8 cellular contexts compared by ENCODE assay signal in genomic region chr2:30232027-30232800, GRCh38. TPM values are rescaled to one million over a fixed set of nuclear protein-coding genes. Genes with fewer than 3 reads are reported as not detected.
DNase-seq lines count a peak whose midpoint lies in the region; ATAC-seq and TF ChIP-seq lines count a peak whose summit lies in the region.

No MANE protein-coding gene starts in this region.

- peak overlapping the region; percentile 81 for H3K27ac Mint-ChIP-seq in progenitor cell of endocrine pancreas

- H3K36me3 ChIP-seq in Panc1 (ENCODE audit: control insufficient read depth, insufficient read depth, low read length), result no peaks in the 10 kb centered on the region

- no peaks in the 10 kb centered on the region for H3K9me3 ChIP-seq in Panc1 (ENCODE audit: control insufficient read depth, insufficient read depth, low read depth, low read length)

- POLR2A ChIA-PET in Panc1 (lab: Charles Lee), result interaction anchor here (0.7 kb wide), 1 partner anchor 119 kb away, joined by 3 read pairs; no protein-coding TSS in a partner anchor

- peak overlapping the region; percentile 49 to 51 for H3K4me3 ChIP-seq in Panc1 (ENCODE audit: low read depth in 2 of 2, low read length in 2 of 2)

- TF ChIP-seq CTCF in Panc1 (IDR thresholded peaks at IDR 0.05) (no peak), progenitor cell of endocrine pancreas (IDR thresholded peaks at IDR 0.05; ENCODE audit: unreplicated experiment) (no peak)

- no peaks in the 10 kb centered on the region for H3K9me3 Mint-ChIP-seq in progenitor cell of endocrine pancreas (ENCODE audit: low read depth)

- intact Hi-C loops in Panc1 (cut with micrococcal nuclease; ENCODE audit: unreplicated experiment), result no loop called here
- intact Hi-C loops in Right ventricle myocardium superior (cut with DNase I), result loop anchor here (5.0 kb wide), 1 partner anchor 115 kb away; no protein-coding TSS in a partner anchor

- CTCF ChIA-PET in Panc1 (lab: Charles Lee), result interaction anchor here (1.2 kb wide), 1 partner anchor 479 kb away, joined by 5 read pairs; no protein-coding TSS in a partner anchor

- peak overlapping the region; percentile 85 for H3K4me3 Mint-ChIP-seq in progenitor cell of endocrine pancreas (ENCODE audit: low read depth)

- H3K27ac ChIP-seq in Panc1 (ENCODE audit: low read length), result no peak overlapping the region

- peaks cover 19% of the 10 kb centered on the region for H3K4me1 Mint-ChIP-seq in progenitor cell of endocrine pancreas (ENCODE audit: low read depth)

- ATAC-seq in HG03159 (IDR thresholded peaks at IDR 0.05; ENCODE audit: unreplicated experiment) (peak; percentile 38), Panc1 (peak; percentile 44), Right ventricle myocardium superior (ENCODE audit: poor library complexity) (peak; percentile 39)

- in situ Hi-C loops in Panc1 (cut with HindIII; ENCODE audit: low pct_unique_long_range_greater_than_20kb, low sequenced_read_pairs), result no loop called here

- H3K36me3 Mint-ChIP-seq in progenitor cell of endocrine pancreas (ENCODE audit: insufficient read depth), result peaks cover 10% of the 10 kb centered on the region

- H3K4me1 ChIP-seq in Panc1 (ENCODE audit: control insufficient read depth, insufficient read depth, low read length), result peaks cover 8% of the 10 kb centered on the region; the same call in 1 of the 2 replicates

- DNase-seq in NCI-H524 (lab: John Stamatoyannopoulos, UW) (peak; percentile 72 to 90), NCI-H524 treated with DMSO at 0.1 percent for 48 hours (lab: John Stamatoyannopoulos, UW) (no peak), Panc1 (ENCODE audit: low read depth, low spot score) (no peak), Right ventricle myocardium superior (peak; percentile 72), progenitor cell of endocrine pancreas (ENCODE audit: low spot score, unreplicated experiment) (peak; percentile 59), putamen (ENCODE audit: low spot score) (no peak)
- DNase-seq in activated effector memory CD4-positive, alpha-beta T cell treated with Interleukin-2 at 50 U/mL for 16 hours, result peak; percentile 71

- H3K27me3 ChIP-seq in Panc1 (ENCODE audit: control insufficient read depth, insufficient read depth, low read length), result peaks cover 28% of the 10 kb centered on the region

- peaks cover 32% of the 10 kb centered on the region for H3K27me3 Mint-ChIP-seq in progenitor cell of endocrine pancreas

- BruUV-seq in Panc1 (replicated peaks; lab: Mats Ljungman, UMichigan), result no TSS peak

RNA-seq across cellular contexts. Expression of gene LBH, which starts 0.9 kb away (rescaled TPM):
- total RNA-seq in Panc1 (2021; ENCODE audit: unreplicated experiment) (2.2 TPM), Right ventricle myocardium superior (115 TPM), progenitor cell of endocrine pancreas (62.3 and 80.5 TPM in 2 replicates)
- 0.53 TPM for polyA plus RNA-seq in Panc1 (2012; ENCODE audit: insufficient read length)

Comparison
In these comparisons a context has a peak if more than half of its experiments do, and no peak if none do; other contexts are left out.
1. DNase-seq: peak in NCI-H524 (2 of 2), activated effector memory CD4-positive, alpha-beta T cell treated with Interleukin-2 at 50 U/mL for 16 hours (single experiment), Right ventricle myocardium superior (single experiment) and progenitor cell of endocrine pancreas (single experiment); none in NCI-H524 treated with DMSO at 0.1 percent for 48 hours (single experiment), Panc1 (single experiment) and putamen (single experiment).
2. RNA of gene LBH, which starts 0.9 kb away (total RNA-seq): 115 TPM in Right ventricle myocardium superior (single experiment) and 62.3 to 80.5 TPM in progenitor cell of endocrine pancreas; 2.2 TPM in Panc1 (single experiment); every median in the first group is over 10 times any median in the second.
3. Peak in every context shown above with its lines, with median percentiles within 50 percentile points of each other: ATAC-seq.